ENCODE assay signal across 1 cellular context in genomic region chr4:126247409-126247808, GRCh38.
TF ChIP-seq lines count a peak whose summit lies in the region.

No MANE protein-coding gene starts in this region.

TF ChIP-seq in SK-N-SH treated with all-trans-retinoic acid at 6 μM for 48 hours, 23 proteins besides CTCF, POLR2A, EP300 and RAD21 (continued from another document):
- TF ChIP-seq POU6F1 (CRISPR knock-in tag; IDR thresholded peaks at IDR 0.05; ENCODE audit: borderline replicate concordance, low read depth) = no peak
- TF ChIP-seq PPARA (CRISPR knock-in tag; IDR thresholded peaks at IDR 0.05; ENCODE audit: borderline replicate concordance) = no peak
TF ChIP-seq in SK-N-SH treated with all-trans-retinoic acid at 6 μM for 48 hours: peak in this region for 0.
